In the genomic region with DNA sequence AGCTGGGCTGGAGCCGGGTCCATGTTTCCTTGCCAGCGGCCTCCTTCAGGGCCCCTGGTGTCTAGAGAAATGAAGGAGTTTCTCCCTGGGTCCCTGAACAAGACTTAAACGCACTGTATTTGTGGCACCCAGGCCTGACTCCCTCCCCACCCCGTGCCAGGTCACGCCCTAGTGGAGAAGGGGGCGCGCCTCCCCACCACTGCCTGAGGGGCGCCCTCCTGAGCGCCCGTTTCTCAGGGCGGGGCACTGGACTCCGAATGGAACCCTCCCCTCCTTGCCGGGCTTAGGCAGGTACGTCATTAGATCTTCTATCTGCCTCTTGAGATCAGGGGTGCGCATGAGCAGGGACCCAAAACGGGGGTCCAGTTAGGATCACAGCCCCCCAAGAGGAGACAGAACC, we compare ENCODE assay signal across 11 cellular contexts. TPM values are rescaled to one million over a fixed set of nuclear protein-coding genes. Genes with fewer than 3 reads are reported as not detected.
DNase-seq lines count a peak whose midpoint lies in the region; ATAC-seq and TF ChIP-seq lines count a peak whose summit lies in the region.
"Had no signal": no experiment of that assay in that cellular context is flagged by ENCODE, and none has a peak within 500 bp of the region (broad histone marks: within the 10 kb centered on the region; RNA-seq: fewer than 3 reads in every experiment).

No MANE protein-coding gene starts in this region.

- no peak for ATAC-seq in stimulated activated naive CD8-positive, alpha-beta T cell treated with anti-CD3 and anti-CD28 coated beads, Interleukin-15, Interleukin-2, amounts not matched to agents 100 U/mL and 50 U/mL, for 24 hours
- ATAC-seq in body of pancreas: no peak

- H3K4me3 ChIP-seq in mucosa of stomach (ENCODE audit: low read length) (no peak overlapping the region), body of pancreas (no peak overlapping the region)

- no peak overlapping the region for H3K27ac Mint-ChIP-seq in stimulated activated naive CD8-positive, alpha-beta T cell treated with anti-CD3 and anti-CD28 coated beads, Interleukin-15, Interleukin-2, amounts not matched to agents 100 ng/mL and 50 ng/mL, for 24 hours
- no peak overlapping the region for H3K27ac Mint-ChIP-seq in chondrocyte (ENCODE audit: unreplicated experiment)

- TF ChIP-seq CTCF in chondrocyte (IDR thresholded peaks at IDR 0.05) (no peak), body of pancreas (IDR thresholded peaks at IDR 0.05) (no peak)

- DNase-seq in stimulated activated naive CD8-positive, alpha-beta T cell treated with anti-CD3 and anti-CD28 coated beads, Interleukin-15, Interleukin-2, amounts not matched to agents 100 U/mL and 50 U/mL, for 24 hours: no peak
- DNase-seq in chondrocyte (ENCODE audit: low spot score) (peak; percentile 62), NCI-H2196 (lab: John Stamatoyannopoulos, UW; ENCODE audit: unreplicated experiment) (no peak), DMS53 treated with DMSO at 0.1 percent for 48 hours (lab: John Stamatoyannopoulos, UW; ENCODE audit: unreplicated experiment) (no peak), body of pancreas (no peak)
- no peak for DNase-seq in activated CD8-positive, alpha-beta memory T cell treated with anti-CD3 and anti-CD28 coated beads, Interleukin-2, amount 50 U/mL, for 48 hours
- DNase-seq: left ventricle myocardium superior, NCI-H1417 had no signal

- no peaks in the 10 kb centered on the region for H3K9me3 Mint-ChIP-seq in stimulated activated naive CD8-positive, alpha-beta T cell treated with anti-CD3 and anti-CD28 coated beads, Interleukin-15, Interleukin-2, amounts not matched to agents 100 ng/mL and 50 ng/mL, for 24 hours
- H3K9me3 Mint-ChIP-seq in chondrocyte (ENCODE audit: low read depth): no peaks in the 10 kb centered on the region

- peak overlapping the region; percentile 10 for H3K4me3 Mint-ChIP-seq in stimulated activated naive CD8-positive, alpha-beta T cell treated with anti-CD3 and anti-CD28 coated beads, Interleukin-15, Interleukin-2, amounts not matched to agents 100 ng/mL and 50 ng/mL, for 24 hours
- no peak overlapping the region for H3K4me3 Mint-ChIP-seq in chondrocyte (ENCODE audit: unreplicated experiment)

- H3K27me3 Mint-ChIP-seq in stimulated activated naive CD8-positive, alpha-beta T cell treated with anti-CD3 and anti-CD28 coated beads, Interleukin-15, Interleukin-2, amounts not matched to agents 100 ng/mL and 50 ng/mL, for 24 hours: peaks cover 10% of the 10 kb centered on the region
- H3K27me3 Mint-ChIP-seq in chondrocyte (ENCODE audit: low read depth): no peaks in the 10 kb centered on the region

- H3K36me3 Mint-ChIP-seq in stimulated activated naive CD8-positive, alpha-beta T cell treated with anti-CD3 and anti-CD28 coated beads, Interleukin-15, Interleukin-2, amounts not matched to agents 100 ng/mL and 50 ng/mL, for 24 hours (ENCODE audit: low read depth): peaks cover 7% of the 10 kb centered on the region
- peaks cover 2% of the 10 kb centered on the region for H3K36me3 Mint-ChIP-seq in chondrocyte (ENCODE audit: low read depth)

- no peaks in the 10 kb centered on the region for H3K36me3 ChIP-seq in mucosa of stomach (ENCODE audit: control insufficient read depth, insufficient read depth, low read length)
- H3K36me3 ChIP-seq in body of pancreas (replicated peaks in 1 of 2; ENCODE audit: insufficient read depth in 1 of 2, low read depth in 2 of 2): peaks cover 2 to 3% of the 10 kb centered on the region in 2 donors

- H3K9ac ChIP-seq in mucosa of stomach (ENCODE audit: low read length): peak overlapping the region; percentile 34

- intact Hi-C loops in body of pancreas (cut with DNase I): loop anchor here (10.0 kb wide), 1 partner anchor 627 kb away; no protein-coding TSS in a partner anchor

- H3K27ac ChIP-seq in body of pancreas: no peak overlapping the region
- H3K27ac ChIP-seq: C4-2B had no signal

- H3K9me3 ChIP-seq in mucosa of stomach (ENCODE audit: control insufficient read depth, low read length): no peaks in the 10 kb centered on the region
- H3K9me3 ChIP-seq in body of pancreas: no peaks in the 10 kb centered on the region

- no peak for TF ChIP-seq POLR2A in body of pancreas (IDR thresholded peaks at IDR 0.05)

- H3K27me3 ChIP-seq in mucosa of stomach (ENCODE audit: control insufficient read depth, insufficient read depth, low read length): peaks cover 10% of the 10 kb centered on the region
- H3K27me3 ChIP-seq in body of pancreas: no peaks in the 10 kb centered on the region

- H3K4me1 ChIP-seq in mucosa of stomach (ENCODE audit: control insufficient read depth, insufficient read depth, low read length): peaks cover 31% of the 10 kb centered on the region
- peaks cover 13% of the 10 kb centered on the region for H3K4me1 ChIP-seq in body of pancreas

- peaks cover 14% of the 10 kb centered on the region for H3K4me1 Mint-ChIP-seq in stimulated activated naive CD8-positive, alpha-beta T cell treated with anti-CD3 and anti-CD28 coated beads, Interleukin-15, Interleukin-2, amounts not matched to agents 100 ng/mL and 50 ng/mL, for 24 hours (ENCODE audit: low read depth)
- H3K4me1 Mint-ChIP-seq in chondrocyte (ENCODE audit: low read depth): no peaks in the 10 kb centered on the region

- 63 to 70% methylated on average over 4 to 15 of the region's 16 CpGs for WGBS in body of pancreas, 2 donors

RNA-seq across cellular contexts. Expression of a gene that starts 16.3 kb away (rescaled TPM):
- total RNA-seq in chondrocyte (44.4 to 65.3 TPM (median 61.6 TPM) in 3 replicates), body of pancreas (10 to 100 TPM; 31.9 to 59.7 TPM)
